ENCODE assay signal across 8 cellular contexts in the genomic region with DNA sequence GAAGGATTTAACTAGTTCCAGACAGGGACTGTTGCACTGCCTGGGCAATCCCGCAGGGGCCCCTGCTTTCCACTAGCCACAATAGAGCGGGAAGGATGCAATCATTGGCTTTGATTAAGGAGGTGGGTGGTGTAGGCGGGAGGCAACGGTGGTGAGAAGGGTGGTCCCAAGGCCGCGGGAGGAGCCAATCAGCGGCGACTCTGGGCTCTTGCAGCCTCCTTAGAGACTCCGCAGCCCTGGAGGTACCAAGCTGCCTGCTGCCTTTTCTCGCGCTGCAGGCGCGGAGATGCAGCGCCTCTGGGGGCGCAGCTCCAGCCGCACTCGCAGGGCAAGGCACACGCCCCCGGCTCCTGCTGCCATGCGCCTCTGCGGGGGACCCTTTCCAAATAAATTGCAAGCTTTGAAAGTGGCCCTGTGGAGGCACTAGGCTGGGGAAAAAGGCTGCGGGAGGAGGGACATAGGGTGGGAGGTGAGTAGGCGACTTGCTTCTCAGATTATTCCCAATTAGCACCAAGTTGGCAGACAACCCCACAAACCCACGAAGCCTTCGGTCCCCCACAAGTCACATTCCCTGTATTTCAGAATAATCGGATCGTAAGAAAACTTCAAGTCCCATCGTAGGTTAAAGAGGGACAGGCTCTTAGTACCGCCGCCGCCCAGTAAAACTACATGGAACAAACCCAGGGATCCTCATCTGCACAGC. TPM values are rescaled to one million over a fixed set of nuclear protein-coding genes. Genes with fewer than 3 reads are reported as not detected.
DNase-seq lines count a peak whose midpoint lies in the region; ATAC-seq and TF ChIP-seq lines count a peak whose summit lies in the region.

No MANE protein-coding gene starts in this region.

- no peak for TF ChIP-seq RAD21 in SK-N-SH (IDR thresholded peaks at IDR 0.05; ENCODE audit: low read length)

- H3K4me3 ChIP-seq in SK-N-SH (ENCODE audit: low read depth in 2 of 2, low read length in 1 of 2) = no peak overlapping the region

- H3K27ac ChIP-seq in SK-N-SH (ENCODE audit: low read depth in 2 of 2, low read length in 1 of 2) = no peak overlapping the region

- peaks cover 25% of the 10 kb centered on the region for H3K4me1 Mint-ChIP-seq in stimulated activated naive CD8-positive, alpha-beta T cell treated with anti-CD3 and anti-CD28 coated beads, Interleukin-15, Interleukin-2, amounts not matched to agents 100 ng/mL and 50 ng/mL, for 24 hours (ENCODE audit: low read depth)

- ATAC-seq in HG03280 (IDR thresholded peaks at IDR 0.05; ENCODE audit: unreplicated experiment) = no peak
- no peak for ATAC-seq in HG03039 (IDR thresholded peaks at IDR 0.05; ENCODE audit: unreplicated experiment)
- ATAC-seq in GM18870 (IDR thresholded peaks at IDR 0.05; ENCODE audit: unreplicated experiment) = no peak

- no peak for TF ChIP-seq EP300 in SK-N-SH (IDR thresholded peaks at IDR 0.05; ENCODE audit: borderline replicate concordance in 1 of 2, low read depth in 1 of 2, low read length in 1 of 2)

- no peaks in the 10 kb centered on the region for H3K36me3 ChIP-seq in SK-N-SH (replicated peaks in 1 of 2; ENCODE audit: control insufficient read depth in 1 of 2, insufficient read depth in 2 of 2, low read length in 1 of 2)

- peak overlapping the region; percentile 55; the same call in 1 of the 2 replicates for H3K4me2 ChIP-seq in SK-N-SH

- no peak overlapping the region for H2AFZ ChIP-seq in SK-N-SH (ENCODE audit: low read depth)

- H3K79me2 ChIP-seq in SK-N-SH (ENCODE audit: insufficient read depth) = no peaks in the 10 kb centered on the region

- peak overlapping the region; percentile 40 for H3K4me3 Mint-ChIP-seq in stimulated activated naive CD8-positive, alpha-beta T cell treated with anti-CD3 and anti-CD28 coated beads, Interleukin-15, Interleukin-2, amounts not matched to agents 100 ng/mL and 50 ng/mL, for 24 hours

- WGBS in SK-N-SH (ENCODE audit: low lambda C conversion rate) = 5% methylated on average over 22 of the region's 31 CpGs

- peak; percentile 39 for TF ChIP-seq CTCF in SK-N-SH (IDR thresholded peaks at IDR 0.05)

- no peaks in the 10 kb centered on the region for H3K9me3 ChIP-seq in SK-N-SH

- no peak overlapping the region for H3K27ac Mint-ChIP-seq in stimulated activated naive CD8-positive, alpha-beta T cell treated with anti-CD3 and anti-CD28 coated beads, Interleukin-15, Interleukin-2, amounts not matched to agents 100 ng/mL and 50 ng/mL, for 24 hours

- H3K9me3 Mint-ChIP-seq in stimulated activated naive CD8-positive, alpha-beta T cell treated with anti-CD3 and anti-CD28 coated beads, Interleukin-15, Interleukin-2, amounts not matched to agents 100 ng/mL and 50 ng/mL, for 24 hours = peaks cover 3% of the 10 kb centered on the region

- POLR2A ChIA-PET in SK-N-SH (lab: Yijun Ruan, JAX) = no interaction called here

- no peaks in the 10 kb centered on the region for H4K20me1 ChIP-seq in SK-N-SH (ENCODE audit: insufficient read depth)

- no peaks in the 10 kb centered on the region for H3F3A ChIP-seq in SK-N-SH (replicated peaks; ENCODE audit: insufficient read depth)

- no peak overlapping the region for H3K9ac ChIP-seq in SK-N-SH

- CTCF ChIA-PET in SK-N-SH (lab: Yijun Ruan, JAX) = interaction anchor here (0.9 kb wide), 1 partner anchor 53 kb away, joined by 3 read pairs; no protein-coding TSS in a partner anchor

- no peaks in the 10 kb centered on the region for H3K36me3 Mint-ChIP-seq in stimulated activated naive CD8-positive, alpha-beta T cell treated with anti-CD3 and anti-CD28 coated beads, Interleukin-15, Interleukin-2, amounts not matched to agents 100 ng/mL and 50 ng/mL, for 24 hours (ENCODE audit: low read depth)

- no peaks in the 10 kb centered on the region for H3K4me1 ChIP-seq in SK-N-SH (ENCODE audit: control insufficient read depth in 1 of 2, insufficient read depth in 2 of 2, low read depth in 1 of 2, low read length in 1 of 2)

- H3K27me3 Mint-ChIP-seq in stimulated activated naive CD8-positive, alpha-beta T cell treated with anti-CD3 and anti-CD28 coated beads, Interleukin-15, Interleukin-2, amounts not matched to agents 100 ng/mL and 50 ng/mL, for 24 hours = peaks cover 39% of the 10 kb centered on the region

- peaks cover 86% of the 10 kb centered on the region for H3K27me3 ChIP-seq in SK-N-SH (ENCODE audit: insufficient read depth)

- no peaks in the 10 kb centered on the region for H3K9me2 ChIP-seq in SK-N-SH

- DNase-seq in stimulated activated CD4-positive, alpha-beta T cell treated with anti-CD3 and anti-CD28 coated beads, Interleukin-15, amount 100 ng/mL, for 24 hours = peak; percentile 27
- DNase-seq in stimulated activated CD4-positive, alpha-beta T cell treated with anti-CD3 and anti-CD28 coated beads, Interleukin-12 subunit alpha, Interleukin-12 subunit beta, amount 100 ng/mL, for 4 hours = no peak
- peak; percentile 12 for DNase-seq in SK-N-SH
- DNase-seq in iPS DF 19.7 (ENCODE audit: low read depth, low spot score) = peak; percentile 85

TF ChIP-seq in SK-N-SH, 30 proteins besides CTCF, POLR2A, EP300 and RAD21:
- TF ChIP-seq TCF12 (IDR thresholded peaks at IDR 0.05) = no peak
- TF ChIP-seq TEAD4 (IDR thresholded peaks at IDR 0.05; ENCODE audit: borderline replicate concordance, insufficient read depth) = no peak
- TF ChIP-seq POLR2AphosphoS5 (IDR thresholded peaks at IDR 0.05; ENCODE audit: low read depth, low read length) = no peak
- no peak for TF ChIP-seq RXRA (IDR thresholded peaks at IDR 0.05; ENCODE audit: borderline replicate concordance, low read depth)
- TF ChIP-seq, protein P1, sequence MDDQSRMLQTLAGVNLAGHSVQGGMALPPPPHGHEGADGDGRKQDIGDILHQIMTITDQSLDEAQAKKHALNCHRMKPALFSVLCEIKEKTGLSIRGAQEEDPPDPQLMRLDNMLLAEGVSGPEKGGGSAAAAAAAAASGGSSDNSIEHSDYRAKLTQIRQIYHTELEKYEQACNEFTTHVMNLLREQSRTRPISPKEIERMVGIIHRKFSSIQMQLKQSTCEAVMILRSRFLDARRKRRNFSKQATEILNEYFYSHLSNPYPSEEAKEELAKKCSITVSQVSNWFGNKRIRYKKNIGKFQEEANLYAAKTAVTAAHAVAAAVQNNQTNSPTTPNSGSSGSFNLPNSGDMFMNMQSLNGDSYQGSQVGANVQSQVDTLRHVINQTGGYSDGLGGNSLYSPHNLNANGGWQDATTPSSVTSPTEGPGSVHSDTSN (IDR thresholded peaks at IDR 0.05) = no peak
- no peak for TF ChIP-seq MEF2A (IDR thresholded peaks at IDR 0.05; ENCODE audit: borderline replicate concordance, low read depth)
- no peak for TF ChIP-seq SIN3A (IDR thresholded peaks at IDR 0.05; ENCODE audit: borderline replicate concordance, low read depth, low read length)
- no peak for TF ChIP-seq NRF1 (IDR thresholded peaks at IDR 0.05; ENCODE audit: low read depth, low read length)
- TF ChIP-seq, protein P2, sequence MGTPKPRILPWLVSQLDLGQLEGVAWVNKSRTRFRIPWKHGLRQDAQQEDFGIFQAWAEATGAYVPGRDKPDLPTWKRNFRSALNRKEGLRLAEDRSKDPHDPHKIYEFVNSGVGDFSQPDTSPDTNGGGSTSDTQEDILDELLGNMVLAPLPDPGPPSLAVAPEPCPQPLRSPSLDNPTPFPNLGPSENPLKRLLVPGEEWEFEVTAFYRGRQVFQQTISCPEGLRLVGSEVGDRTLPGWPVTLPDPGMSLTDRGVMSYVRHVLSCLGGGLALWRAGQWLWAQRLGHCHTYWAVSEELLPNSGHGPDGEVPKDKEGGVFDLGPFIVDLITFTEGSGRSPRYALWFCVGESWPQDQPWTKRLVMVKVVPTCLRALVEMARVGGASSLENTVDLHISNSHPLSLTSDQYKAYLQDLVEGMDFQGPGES (IDR thresholded peaks at IDR 0.05; ENCODE audit: low read depth, low read length) = no peak
- TF ChIP-seq EZH2phosphoT487 (IDR thresholded peaks at IDR 0.05; ENCODE audit: borderline replicate concordance, low read depth) = no peak

RNA-seq across cellular contexts. Expression of a gene that starts 0.9 kb away (rescaled TPM):
- 0.08 TPM in 1 of 2 replicates, not detected in the other for polyA plus RNA-seq in SK-N-SH (2012; rRNA removed)
- 0.01 TPM in 2 replicates for polyA plus RNA-seq in SK-N-SH (2012; cell fraction: cytosol; rRNA removed)
- polyA plus RNA-seq in SK-N-SH (2012; cell fraction: nucleus; rRNA removed) = 0.01 and 0.04 TPM in 2 replicates
